1 cellular context compared by ENCODE assay signal in the genomic region with DNA sequence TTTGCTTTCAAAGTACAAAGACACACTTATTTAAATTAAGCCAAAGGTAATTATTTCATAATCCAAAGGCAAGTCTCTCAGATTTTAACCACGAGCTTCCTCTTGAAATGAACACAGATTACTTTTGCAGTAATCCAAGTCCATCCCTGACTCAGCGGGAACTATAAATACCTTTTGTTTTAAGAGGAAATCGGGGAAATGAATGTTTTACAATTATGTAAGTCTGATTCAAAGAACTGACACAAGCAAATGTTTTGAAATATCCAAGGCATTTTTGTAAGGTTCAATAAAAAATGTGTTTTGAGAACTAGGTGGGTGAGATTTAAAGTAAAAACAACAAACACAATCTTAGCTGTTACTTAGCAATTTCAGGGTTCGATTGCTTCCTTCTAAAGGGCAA.
TF ChIP-seq lines count a peak whose summit lies in the region.

No MANE protein-coding gene starts in this region.

TF ChIP-seq in GM12878, 131 proteins besides CTCF, POLR2A, EP300 and RAD21 (continued from another document):
- peak; percentile 13; the same call in 1 of the 2 replicates for TF ChIP-seq NR2C1 (IDR thresholded peaks at IDR 0.05)
- no peak for TF ChIP-seq BCL11A (IDR thresholded peaks at IDR 0.05; ENCODE audit: low read depth, low read length)
- no peak for TF ChIP-seq HDAC6 (IDR thresholded peaks at IDR 0.05; ENCODE audit: unreplicated experiment)
